1 cellular context compared by ENCODE assay signal in the genomic region with DNA sequence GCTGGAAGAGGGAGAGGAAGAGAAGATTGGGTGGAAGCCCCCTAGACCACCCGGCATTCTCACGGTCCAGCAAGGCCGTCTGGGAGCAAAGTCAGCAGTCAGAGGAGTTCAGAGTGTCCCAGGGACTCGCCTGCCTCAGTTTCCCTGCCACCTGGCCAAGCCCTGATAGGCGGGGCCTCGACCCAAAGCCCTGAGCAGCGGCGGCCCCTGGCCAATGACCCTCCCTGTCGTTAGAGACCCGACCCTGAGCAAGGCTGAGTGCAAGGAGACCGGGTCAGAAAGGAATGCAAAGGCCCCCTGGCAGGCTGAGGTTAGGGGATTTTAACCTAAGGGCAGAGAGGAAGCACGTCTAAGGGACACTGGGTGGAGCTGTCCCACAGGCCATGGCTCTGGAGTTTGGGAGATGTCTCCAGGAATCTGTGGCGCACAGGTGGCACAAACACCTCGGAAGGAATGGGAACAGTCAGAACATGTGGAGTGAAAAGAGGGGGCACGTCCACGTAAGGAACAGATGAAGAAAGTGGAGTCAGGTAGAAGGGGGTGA.
TF ChIP-seq lines count a peak whose summit lies in the region.

No MANE protein-coding gene starts in this region.

TF ChIP-seq in WTC11, 78 proteins besides CTCF, POLR2A, EP300 and RAD21 (continued from another document):
- TF ChIP-seq, protein P1, sequence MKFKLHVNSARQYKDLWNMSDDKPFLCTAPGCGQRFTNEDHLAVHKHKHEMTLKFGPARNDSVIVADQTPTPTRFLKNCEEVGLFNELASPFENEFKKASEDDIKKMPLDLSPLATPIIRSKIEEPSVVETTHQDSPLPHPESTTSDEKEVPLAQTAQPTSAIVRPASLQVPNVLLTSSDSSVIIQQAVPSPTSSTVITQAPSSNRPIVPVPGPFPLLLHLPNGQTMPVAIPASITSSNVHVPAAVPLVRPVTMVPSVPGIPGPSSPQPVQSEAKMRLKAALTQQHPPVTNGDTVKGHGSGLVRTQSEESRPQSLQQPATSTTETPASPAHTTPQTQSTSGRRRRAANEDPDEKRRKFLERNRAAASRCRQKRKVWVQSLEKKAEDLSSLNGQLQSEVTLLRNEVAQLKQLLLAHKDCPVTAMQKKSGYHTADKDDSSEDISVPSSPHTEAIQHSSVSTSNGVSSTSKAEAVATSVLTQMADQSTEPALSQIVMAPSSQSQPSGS (CRISPR knock-in tag; IDR thresholded peaks at IDR 0.05; ENCODE audit: borderline replicate concordance, low read depth) = no peak
- no peak for TF ChIP-seq RORB (CRISPR knock-in tag; IDR thresholded peaks at IDR 0.05)
- no peak for TF ChIP-seq E2F4 (CRISPR knock-in tag; IDR thresholded peaks at IDR 0.05; ENCODE audit: borderline replicate concordance, low read depth)
- TF ChIP-seq, protein P2, sequence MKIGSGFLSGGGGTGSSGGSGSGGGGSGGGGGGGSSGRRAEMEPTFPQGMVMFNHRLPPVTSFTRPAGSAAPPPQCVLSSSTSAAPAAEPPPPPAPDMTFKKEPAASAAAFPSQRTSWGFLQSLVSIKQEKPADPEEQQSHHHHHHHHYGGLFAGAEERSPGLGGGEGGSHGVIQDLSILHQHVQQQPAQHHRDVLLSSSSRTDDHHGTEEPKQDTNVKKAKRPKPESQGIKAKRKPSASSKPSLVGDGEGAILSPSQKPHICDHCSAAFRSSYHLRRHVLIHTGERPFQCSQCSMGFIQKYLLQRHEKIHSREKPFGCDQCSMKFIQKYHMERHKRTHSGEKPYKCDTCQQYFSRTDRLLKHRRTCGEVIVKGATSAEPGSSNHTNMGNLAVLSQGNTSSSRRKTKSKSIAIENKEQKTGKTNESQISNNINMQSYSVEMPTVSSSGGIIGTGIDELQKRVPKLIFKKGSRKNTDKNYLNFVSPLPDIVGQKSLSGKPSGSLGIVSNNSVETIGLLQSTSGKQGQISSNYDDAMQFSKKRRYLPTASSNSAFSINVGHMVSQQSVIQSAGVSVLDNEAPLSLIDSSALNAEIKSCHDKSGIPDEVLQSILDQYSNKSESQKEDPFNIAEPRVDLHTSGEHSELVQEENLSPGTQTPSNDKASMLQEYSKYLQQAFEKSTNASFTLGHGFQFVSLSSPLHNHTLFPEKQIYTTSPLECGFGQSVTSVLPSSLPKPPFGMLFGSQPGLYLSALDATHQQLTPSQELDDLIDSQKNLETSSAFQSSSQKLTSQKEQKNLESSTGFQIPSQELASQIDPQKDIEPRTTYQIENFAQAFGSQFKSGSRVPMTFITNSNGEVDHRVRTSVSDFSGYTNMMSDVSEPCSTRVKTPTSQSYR (CRISPR knock-in tag; IDR thresholded peaks at IDR 0.05) = no peak
- TF ChIP-seq ZBTB21 (CRISPR knock-in tag; IDR thresholded peaks at IDR 0.05; ENCODE audit: borderline replicate concordance) = no peak
- TF ChIP-seq, protein P3, sequence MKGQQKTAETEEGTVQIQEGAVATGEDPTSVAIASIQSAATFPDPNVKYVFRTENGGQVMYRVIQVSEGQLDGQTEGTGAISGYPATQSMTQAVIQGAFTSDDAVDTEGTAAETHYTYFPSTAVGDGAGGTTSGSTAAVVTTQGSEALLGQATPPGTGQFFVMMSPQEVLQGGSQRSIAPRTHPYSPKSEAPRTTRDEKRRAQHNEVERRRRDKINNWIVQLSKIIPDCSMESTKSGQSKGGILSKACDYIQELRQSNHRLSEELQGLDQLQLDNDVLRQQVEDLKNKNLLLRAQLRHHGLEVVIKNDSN (CRISPR knock-in tag; IDR thresholded peaks at IDR 0.05) = no peak
- TF ChIP-seq, protein P4, sequence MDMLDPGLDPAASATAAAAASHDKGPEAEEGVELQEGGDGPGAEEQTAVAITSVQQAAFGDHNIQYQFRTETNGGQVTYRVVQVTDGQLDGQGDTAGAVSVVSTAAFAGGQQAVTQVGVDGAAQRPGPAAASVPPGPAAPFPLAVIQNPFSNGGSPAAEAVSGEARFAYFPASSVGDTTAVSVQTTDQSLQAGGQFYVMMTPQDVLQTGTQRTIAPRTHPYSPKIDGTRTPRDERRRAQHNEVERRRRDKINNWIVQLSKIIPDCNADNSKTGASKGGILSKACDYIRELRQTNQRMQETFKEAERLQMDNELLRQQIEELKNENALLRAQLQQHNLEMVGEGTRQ (CRISPR knock-in tag; IDR thresholded peaks at IDR 0.05) = no peak
